ENCODE assay signal across 23 cellular contexts in genomic region chr2:206105541-206105940, GRCh38. TPM values are rescaled to one million over a fixed set of nuclear protein-coding genes. Genes with fewer than 3 reads are reported as not detected.
DNase-seq lines count a peak whose midpoint lies in the region; ATAC-seq, FAIRE-seq and TF ChIP-seq lines count a peak whose summit lies in the region.
"Had no signal": no experiment of that assay in that cellular context is flagged by ENCODE, and none has a peak within 500 bp of the region (broad histone marks: within the 10 kb centered on the region; RNA-seq: fewer than 3 reads in every experiment).

No MANE protein-coding gene starts in this region.

- H3K4me3 Mint-ChIP-seq in activated T-helper 17 cell treated with anti-CD3 and anti-CD28 coated beads, Interleukin-2, amount 50 U/mL, for 72 hours, result no peak overlapping the region
- H3K4me3 Mint-ChIP-seq: CD8-positive, alpha-beta memory T cell had no signal

- TF ChIP-seq CTCF in PC-3 (conservative IDR thresholded peaks at IDR 0.05; ENCODE audit: low read depth, low read length) (no peak), endothelial cell of umbilical vein (IDR thresholded peaks at IDR 0.05; ENCODE audit: extremely low read depth in 1 of 2, insufficient read depth in 1 of 2, low read depth in 1 of 2, low read length in 2 of 2) (no peak), heart left ventricle (IDR thresholded peaks at IDR 0.05) (no peak)

- no peak for FAIRE-seq in endothelial cell of umbilical vein (lab: Jason Lieb, UNC)
- FAIRE-seq: D721Med had no signal

- dilution Hi-C loops in endothelial cell of umbilical vein (cut with MboI; ENCODE audit: extremely low pct_ligation_motif_present, low sequenced_read_pairs), result no loop called here

- H3K4me3 ChIP-seq in ACC112 (ENCODE audit: low read depth, low read length) (no peak overlapping the region), PC-3 (ENCODE audit: low read length) (no peak overlapping the region), endothelial cell of umbilical vein (replicated peaks in 1 of 3; ENCODE audit: insufficient read depth in 1 of 3, low read depth in 1 of 3, low read length in 3 of 3) (no peak overlapping the region), heart left ventricle (no peak overlapping the region)
- H3K4me3 ChIP-seq: HAP-1, MG63 had no signal

- H3K9me3 Mint-ChIP-seq in activated T-helper 17 cell treated with anti-CD3 and anti-CD28 coated beads, Interleukin-2, amount 50 U/mL, for 72 hours, result no peaks in the 10 kb centered on the region
- H3K9me3 Mint-ChIP-seq: CD8-positive, alpha-beta memory T cell had no signal

- no peaks in the 10 kb centered on the region for H3K36me3 Mint-ChIP-seq in activated T-helper 17 cell treated with anti-CD3 and anti-CD28 coated beads, Interleukin-2, amount 50 U/mL, for 72 hours (ENCODE audit: low read depth)

- intact Hi-C loops in PC-3 (cut with micrococcal nuclease) (no loop called here), endothelial cell of umbilical vein (cut with micrococcal nuclease) (no loop called here), heart left ventricle (cut with DNase I) (no loop called here)

- POLR2A ChIA-PET in PC-3 (lab: Charles Lee; ENCODE audit: unreplicated experiment), result no interaction called here
- POLR2A ChIA-PET in endothelial cell of umbilical vein (lab: Charles Lee), result interaction anchor here (0.5 kb wide), 1 partner anchor 74 kb away, joined by 6 read pairs; no protein-coding TSS in a partner anchor

- no peaks in the 10 kb centered on the region for H3F3A ChIP-seq in PC-3 (ENCODE audit: low read length, unreplicated experiment)

- TF ChIP-seq POLR2A in endothelial cell of umbilical vein (IDR thresholded peaks at IDR 0.05; ENCODE audit: low read depth, low read length) (no peak), heart left ventricle (IDR thresholded peaks at IDR 0.05) (no peak)

- no peaks in the 10 kb centered on the region for H3K36me3 ChIP-seq in ACC112 (ENCODE audit: insufficient read depth, low read length)
- no peaks in the 10 kb centered on the region for H3K36me3 ChIP-seq in PC-3 (ENCODE audit: low read depth, low read length)
- no peaks in the 10 kb centered on the region for H3K36me3 ChIP-seq in endothelial cell of umbilical vein (ENCODE audit: control insufficient read depth in 2 of 2, extremely low read depth in 1 of 2, insufficient read depth in 2 of 2, low read length in 2 of 2)
- peaks cover 0 to 23% (median 0%) of the 10 kb centered on the region in 9 donors for H3K36me3 ChIP-seq in heart left ventricle
- H3K36me3 ChIP-seq: HAP-1, MG63 had no signal

- H3K9me2 ChIP-seq in PC-3 (replicated peaks; ENCODE audit: low read length), result no peaks in the 10 kb centered on the region

- no peaks in the 10 kb centered on the region for H3K79me2 ChIP-seq in ACC112 (ENCODE audit: control insufficient read depth, insufficient read depth, low read length, unreplicated experiment)
- no peaks in the 10 kb centered on the region for H3K79me2 ChIP-seq in PC-3 (ENCODE audit: low read length)
- H3K79me2 ChIP-seq in endothelial cell of umbilical vein (ENCODE audit: control insufficient read depth, insufficient read depth, low read length), result no peaks in the 10 kb centered on the region

- H3K4me1 ChIP-seq in ACC112 (ENCODE audit: control insufficient read depth, insufficient read depth, low read length, unreplicated experiment) (no peaks in the 10 kb centered on the region), PC-3 (ENCODE audit: insufficient read depth, low read length) (peaks cover 9% of the 10 kb centered on the region), endothelial cell of umbilical vein (ENCODE audit: control insufficient read depth, extremely low read depth, insufficient read depth, low read length) (no peaks in the 10 kb centered on the region), heart left ventricle (no peaks in the 10 kb centered on the region)
- H3K4me1 ChIP-seq: HAP-1 had no signal

- H3K27ac Mint-ChIP-seq in activated T-helper 17 cell treated with anti-CD3 and anti-CD28 coated beads, Interleukin-2, amount 50 U/mL, for 72 hours, result no peak overlapping the region

- no peaks in the 10 kb centered on the region for H4K20me1 ChIP-seq in PC-3 (ENCODE audit: low read length)
- no peaks in the 10 kb centered on the region for H4K20me1 ChIP-seq in endothelial cell of umbilical vein (replicated peaks; ENCODE audit: control insufficient read depth, extremely low read depth, insufficient read depth, low read length)

- ATAC-seq in PC-3 (no peak), GM19397 (IDR thresholded peaks at IDR 0.05; ENCODE audit: unreplicated experiment) (no peak), heart left ventricle (no peak)
- no peak for ATAC-seq in activated T-helper 17 cell treated with anti-CD3 and anti-CD28 coated beads, Interleukin-2, amount 50 U/mL, for 72 hours (replicated peaks)
- ATAC-seq: Panc1, Right ventricle myocardium inferior had no signal

- no peaks in the 10 kb centered on the region for H3K27me3 Mint-ChIP-seq in activated T-helper 17 cell treated with anti-CD3 and anti-CD28 coated beads, Interleukin-2, amount 50 U/mL, for 72 hours
- H3K27me3 Mint-ChIP-seq: CD8-positive, alpha-beta memory T cell had no signal

- H3K4me2 ChIP-seq in PC-3 (ENCODE audit: low read length), result peak overlapping the region; percentile 62; the same call in 1 of the 2 replicates
- H3K4me2 ChIP-seq in endothelial cell of umbilical vein (ENCODE audit: insufficient read depth, low read length), result no peak overlapping the region

- H3K27me3 ChIP-seq in ACC112 (ENCODE audit: insufficient read depth, low read length) (no peaks in the 10 kb centered on the region), PC-3 (ENCODE audit: low read length) (no peaks in the 10 kb centered on the region), endothelial cell of umbilical vein (ENCODE audit: control insufficient read depth in 2 of 2, insufficient read depth in 2 of 2, low read length in 2 of 2) (no peaks in the 10 kb centered on the region), heart left ventricle (no peaks in the 10 kb centered on the region)
- H3K27me3 ChIP-seq: MG63 had no signal

- WGBS in heart left ventricle, 4 donors, result 95 to 98% (median 97%) methylated on average over 5 of the region's 5 CpGs

- BruUV-seq in PC-3 (replicated peaks; lab: Mats Ljungman, UMichigan) (TSS peak; percentile 80), endothelial cell of umbilical vein (replicated peaks; lab: Mats Ljungman, UMichigan) (TSS peak; percentile 61)

- H3K27ac ChIP-seq in ACC112 (ENCODE audit: low read depth, low read length) (peak overlapping the region; percentile 75), PC-3 (ENCODE audit: low read length) (peak overlapping the region; percentile 79), endothelial cell of umbilical vein (ENCODE audit: insufficient read depth, low read depth, low read length) (no peak overlapping the region), heart left ventricle (no peak overlapping the region)
- H3K27ac ChIP-seq: HL-60 had no signal

- CTCF ChIA-PET in PC-3 (lab: Charles Lee) (no interaction called here), endothelial cell of umbilical vein (lab: Charles Lee) (interaction anchor here (1.4 kb wide), 1 partner anchor 9 kb away, joined by 6 read pairs; no protein-coding TSS in a partner anchor)

- H3K9me1 ChIP-seq in endothelial cell of umbilical vein (replicated peaks; ENCODE audit: control insufficient read depth, extremely low read depth, insufficient read depth, low read length), result no peaks in the 10 kb centered on the region

- DNase-seq in PC-3, result no peak
- DNase-seq in endothelial cell of umbilical vein (ENCODE audit: low read depth, low spot score), result no peak
- DNase-seq in kidney tubule cell (ENCODE audit: low spot score), result peak; percentile 73
- DNase-seq in EL, result no peak
- no peak for DNase-seq in heart left ventricle
- DNase-seq: C1 segment of cervical spinal cord; CD8-positive, alpha-beta memory T cell; DMS79; Karpas-422; NCI-H1092; NCI-H1436 treated with DMSO at 0.1 percent for 48 hours; NCI-H2029 treated with DMSO at 0.1 percent for 48 hours; NCI-H2171; NCI-H526 had no signal

- H2AFZ ChIP-seq in ACC112 (ENCODE audit: low read length, unreplicated experiment) (no peak overlapping the region), PC-3 (ENCODE audit: low read length) (no peak overlapping the region), endothelial cell of umbilical vein (ENCODE audit: low read depth, low read length) (no peak overlapping the region)

- no peaks in the 10 kb centered on the region for H3K4me1 Mint-ChIP-seq in activated T-helper 17 cell treated with anti-CD3 and anti-CD28 coated beads, Interleukin-2, amount 50 U/mL, for 72 hours
- H3K4me1 Mint-ChIP-seq: CD8-positive, alpha-beta memory T cell had no signal

- no peaks in the 10 kb centered on the region for H3K9me3 ChIP-seq in PC-3 (ENCODE audit: low read length)
- H3K9me3 ChIP-seq in endothelial cell of umbilical vein (replicated peaks; ENCODE audit: control insufficient read depth, insufficient read depth, low read length), result no peaks in the 10 kb centered on the region
- no peaks in the 10 kb centered on the region for H3K9me3 ChIP-seq in heart left ventricle
- H3K9me3 ChIP-seq: HAP-1, MG63 had no signal

- H3K9ac ChIP-seq in PC-3 (ENCODE audit: low read length), result no peak overlapping the region
- H3K9ac ChIP-seq in endothelial cell of umbilical vein (replicated peaks; ENCODE audit: extremely low read depth, insufficient read depth, low read length), result no peak overlapping the region

RNA-seq across cellular contexts. Expression of gene INO80D, which starts 19.6 kb away (rescaled TPM):
- 8.8 and 9.7 TPM in 2 replicates for total RNA-seq in PC-3 (2014; rRNA removed)
- 19.3 and 20.3 TPM in 2 replicates for total RNA-seq in endothelial cell of umbilical vein
- 2.8 and 2.9 TPM in 2 replicates for polyA plus RNA-seq in endothelial cell of umbilical vein
- 2.1 and 2.8 TPM in 2 replicates for polyA plus RNA-seq in endothelial cell of umbilical vein (2011; cell fraction: cytosol; rRNA removed)
- polyA plus RNA-seq in endothelial cell of umbilical vein (2011; cell fraction: nucleus; rRNA removed), result 12.8 and 13.4 TPM in 2 replicates
- polyA plus RNA-seq in endothelial cell of umbilical vein (2012), result 2.7 and 3.2 TPM in 2 replicates
- polyA minus RNA-seq in endothelial cell of umbilical vein, result 41.2 and 43.5 TPM in 2 replicates
- polyA minus RNA-seq in endothelial cell of umbilical vein (2011; cell fraction: cytosol; rRNA and poly(A)+ RNA removed), result 7.6 TPM
- 26.8 and 35.7 TPM in 2 replicates for polyA minus RNA-seq in endothelial cell of umbilical vein (2011; cell fraction: nucleus; rRNA and poly(A)+ RNA removed)
- total RNA-seq in activated T-helper 17 cell treated with anti-CD3 and anti-CD28 coated beads, Interleukin-2, amount 50 U/mL, for 72 hours, result 10 to 100 TPM; 21.8 to 29.3 TPM
- 10 to 100 TPM; 11.2 to 21.7 (median 15.5) TPM for total RNA-seq in heart left ventricle
- 1 to 10 TPM; 2.9 TPM for polyA plus RNA-seq in heart left ventricle

RNA-seq across cellular contexts. Expression of gene NDUFS1, which starts 53.7 kb away (rescaled TPM):
- total RNA-seq in PC-3 (2014; rRNA removed), result 80.7 and 110 TPM in 2 replicates
- total RNA-seq in endothelial cell of umbilical vein, result 93.2 and 95.5 TPM in 2 replicates
- 34.0 and 49.8 TPM in 2 replicates for polyA plus RNA-seq in endothelial cell of umbilical vein
- polyA plus RNA-seq in endothelial cell of umbilical vein (2011; cell fraction: cytosol; rRNA removed), result 69.7 and 70.4 TPM in 2 replicates
- 65.7 and 87.2 TPM in 2 replicates for polyA plus RNA-seq in endothelial cell of umbilical vein (2011; cell fraction: nucleus; rRNA removed)
- 68.3 and 101 TPM in 2 replicates for polyA plus RNA-seq in endothelial cell of umbilical vein (2012)
- 89.6 and 111 TPM in 2 replicates for polyA minus RNA-seq in endothelial cell of umbilical vein
- 40.5 TPM for polyA minus RNA-seq in endothelial cell of umbilical vein (2011; cell fraction: cytosol; rRNA and poly(A)+ RNA removed)
- 38.3 and 48.7 TPM in 2 replicates for polyA minus RNA-seq in endothelial cell of umbilical vein (2011; cell fraction: nucleus; rRNA and poly(A)+ RNA removed)
- total RNA-seq in activated T-helper 17 cell treated with anti-CD3 and anti-CD28 coated beads, Interleukin-2, amount 50 U/mL, for 72 hours, result 100 to 1,000 TPM in 1 of 2 donors, 10 to 100 TPM in 1; 63.8 to 104 TPM
- total RNA-seq in heart left ventricle, result 100 to 1,000 TPM; 302 to 804 (median 536) TPM
- polyA plus RNA-seq in heart left ventricle, result 100 to 1,000 TPM in 1 of 2 donors, 10 to 100 TPM in 1; 97.0 to 168 TPM

RNA-seq across cellular contexts. Expression of gene EEF1B2, which starts 54.2 kb away (rescaled TPM):
- total RNA-seq in PC-3 (2014; rRNA removed) (596 and 616 TPM in 2 replicates), endothelial cell of umbilical vein (558 and 576 TPM in 2 replicates), heart left ventricle (100 to 1,000 TPM; 123 to 326 (median 244) TPM)
- polyA plus RNA-seq in endothelial cell of umbilical vein (378 and 454 TPM in 2 replicates), heart left ventricle (100 to 1,000 TPM; 208 to 820 TPM)
- polyA plus RNA-seq in endothelial cell of umbilical vein (2011; cell fraction: cytosol; rRNA removed), result 595 and 669 TPM in 2 replicates
- polyA plus RNA-seq in endothelial cell of umbilical vein (2011; cell fraction: nucleus; rRNA removed), result 202 and 315 TPM in 2 replicates
- 742 and 907 TPM in 2 replicates for polyA plus RNA-seq in endothelial cell of umbilical vein (2012)
- polyA minus RNA-seq in endothelial cell of umbilical vein, result 300 and 371 TPM in 2 replicates
- polyA minus RNA-seq in endothelial cell of umbilical vein (2011; cell fraction: cytosol; rRNA and poly(A)+ RNA removed), result 182 TPM
- 94.2 and 126 TPM in 2 replicates for polyA minus RNA-seq in endothelial cell of umbilical vein (2011; cell fraction: nucleus; rRNA and poly(A)+ RNA removed)
- 100 to 1,000 TPM; 935 to 972 TPM for total RNA-seq in activated T-helper 17 cell treated with anti-CD3 and anti-CD28 coated beads, Interleukin-2, amount 50 U/mL, for 72 hours

Comparison
In these comparisons a context has a peak if more than half of its experiments do, and no peak if none do; other contexts are left out.
1. H3K27ac ChIP-seq: peak in ACC112 (single experiment) and PC-3 (single experiment); none in endothelial cell of umbilical vein (single experiment) and heart left ventricle (0 of 12).